8 cellular contexts compared by ENCODE assay signal in genomic region chr14:102086346-102086971, GRCh38. TPM values are rescaled to one million over a fixed set of nuclear protein-coding genes. Genes with fewer than 3 reads are reported as not detected.
A peak's percentile ranks its signal among the peaks of the same experiment; 100 is the strongest.
DNase-seq lines count a peak whose midpoint lies in the region; ATAC-seq and TF ChIP-seq lines count a peak whose summit lies in the region.

No MANE protein-coding gene starts in this region.

- H3K9ac ChIP-seq in PC-3 (ENCODE audit: low read length): peak overlapping the region; percentile 91

- H3K4me3 Mint-ChIP-seq in activated naive CD4-positive, alpha-beta T cell treated with anti-CD3 and anti-CD28 coated beads, Interleukin-2, amount 50 U/mL, for 24 hours: peak overlapping the region; percentile 98

- no TSS peak for BruUV-seq in PC-3 (replicated peaks; lab: Mats Ljungman, UMichigan)

- WGBS in prostate gland: under 1% methylated on average over 64 of the region's 73 CpGs

- H3K4me3 ChIP-seq in PC-3 (ENCODE audit: low read length): peak overlapping the region; percentile 86
- peak overlapping the region; percentile 98 to 100 for H3K4me3 ChIP-seq in prostate gland
- peak overlapping the region; percentile 64 to 96 for H3K4me3 ChIP-seq in uterus

- ATAC-seq in HG03025 (IDR thresholded peaks at IDR 0.05; ENCODE audit: low FRiP score, unreplicated experiment) (peak; percentile 10), PC-3 (peak; percentile 22), Right ventricle myocardium superior (ENCODE audit: poor library complexity) (peak; percentile 15)

- H3K9me3 ChIP-seq in PC-3 (ENCODE audit: low read length) (no peaks in the 10 kb centered on the region), prostate gland (no peaks in the 10 kb centered on the region), uterus (no peaks in the 10 kb centered on the region)

- DNase-seq in NCI-H510A (lab: John Stamatoyannopoulos, UW) (peak; percentile 29), NCI-H510A treated with DMSO at 0.1 percent for 48 hours (lab: John Stamatoyannopoulos, UW) (no peak), PC-3 (peak; percentile 52), Right ventricle myocardium superior (peak; percentile 51), prostate gland (ENCODE audit: low spot score) (peak; percentile 23), uterus (peak; percentile 45 to 51)

- TF ChIP-seq CTCF in PC-3 (conservative IDR thresholded peaks at IDR 0.05; ENCODE audit: low read depth, low read length): no peak
- TF ChIP-seq CTCF in prostate gland (IDR thresholded peaks at IDR 0.05): no peak
- TF ChIP-seq CTCF in uterus (IDR thresholded peaks at IDR 0.05): no peak

- H3K4me2 ChIP-seq in PC-3 (ENCODE audit: low read length): peak overlapping the region; percentile 94

- H3K4me1 Mint-ChIP-seq in activated naive CD4-positive, alpha-beta T cell treated with anti-CD3 and anti-CD28 coated beads, Interleukin-2, amount 50 U/mL, for 24 hours: peaks cover 55% of the 10 kb centered on the region

- peaks cover 49% of the 10 kb centered on the region for H4K20me1 ChIP-seq in PC-3 (ENCODE audit: low read length)

- no peaks in the 10 kb centered on the region for H3K9me3 Mint-ChIP-seq in activated naive CD4-positive, alpha-beta T cell treated with anti-CD3 and anti-CD28 coated beads, Interleukin-2, amount 50 U/mL, for 24 hours

- TF ChIP-seq POLR2A in prostate gland (IDR thresholded peaks at IDR 0.05): no peak
- no peak for TF ChIP-seq POLR2A in uterus (IDR thresholded peaks at IDR 0.05)

- H3F3A ChIP-seq in PC-3 (ENCODE audit: low read length, unreplicated experiment): peaks cover 11% of the 10 kb centered on the region

- H2AFZ ChIP-seq in PC-3 (ENCODE audit: low read length): no peak overlapping the region

- peaks cover 62% of the 10 kb centered on the region for H3K79me2 ChIP-seq in PC-3 (ENCODE audit: low read length)

- CTCF ChIA-PET in PC-3 (lab: Charles Lee): interaction anchor here (1.3 kb wide), 1 partner anchor 9 kb away, joined by 3 read pairs; no protein-coding TSS in a partner anchor

- H3K27ac ChIP-seq in PC-3 (ENCODE audit: low read length): peak overlapping the region; percentile 71
- H3K27ac ChIP-seq in prostate gland: peak overlapping the region; percentile 100
- H3K27ac ChIP-seq in uterus: peak overlapping the region; percentile 98 to 100

- H3K27me3 Mint-ChIP-seq in activated naive CD4-positive, alpha-beta T cell treated with anti-CD3 and anti-CD28 coated beads, Interleukin-2, amount 50 U/mL, for 24 hours: no peaks in the 10 kb centered on the region

- intact Hi-C loops in PC-3 (cut with micrococcal nuclease) (no loop called here), Right ventricle myocardium superior (cut with DNase I) (no loop called here), prostate gland (cut with DNase I) (loop anchor here (5.0 kb wide), 4 partner anchors 34 to 324 kb away; partner anchors contain the start of genes DYNC1H1, PPP2R5C and ZNF839), uterus (cut with DNase I; ENCODE audit: low total_unique reads) (loop anchor here (5.0 kb wide), 2 partner anchors 124 to 324 kb away; partner anchors contain the start of genes DYNC1H1 and PPP2R5C)

- POLR2A ChIA-PET in PC-3 (lab: Charles Lee; ENCODE audit: unreplicated experiment): interaction anchor here (0.6 kb wide), 1 partner anchor 120 kb away, joined by 3 read pairs; no protein-coding TSS in a partner anchor

- peaks cover 35% of the 10 kb centered on the region for H3K4me1 ChIP-seq in PC-3 (ENCODE audit: insufficient read depth, low read length)
- peaks cover 5% of the 10 kb centered on the region for H3K4me1 ChIP-seq in prostate gland (replicated peaks)
- peaks cover 17 to 19% of the 10 kb centered on the region in 2 donors for H3K4me1 ChIP-seq in uterus

- H3K36me3 ChIP-seq in PC-3 (ENCODE audit: low read depth, low read length): peaks cover 48% of the 10 kb centered on the region
- peaks cover 4 to 17% of the 10 kb centered on the region in 2 donors for H3K36me3 ChIP-seq in prostate gland
- H3K36me3 ChIP-seq in uterus: no peaks in the 10 kb centered on the region

- peaks cover 41% of the 10 kb centered on the region for H3K36me3 Mint-ChIP-seq in activated naive CD4-positive, alpha-beta T cell treated with anti-CD3 and anti-CD28 coated beads, Interleukin-2, amount 50 U/mL, for 24 hours

- H3K27ac Mint-ChIP-seq in activated naive CD4-positive, alpha-beta T cell treated with anti-CD3 and anti-CD28 coated beads, Interleukin-2, amount 50 U/mL, for 24 hours: peak overlapping the region; percentile 92

- no peaks in the 10 kb centered on the region for H3K27me3 ChIP-seq in PC-3 (ENCODE audit: low read length)
- no peaks in the 10 kb centered on the region for H3K27me3 ChIP-seq in prostate gland (replicated peaks; ENCODE audit: insufficient read depth)
- H3K27me3 ChIP-seq in uterus: no peaks in the 10 kb centered on the region

- H3K9me2 ChIP-seq in PC-3 (replicated peaks; ENCODE audit: low read length): no peaks in the 10 kb centered on the region

RNA-seq across cellular contexts. Expression of gene HSP90AA1, which starts 0.4 kb away (rescaled TPM):
- total RNA-seq in PC-3 (2014; rRNA removed) (671 and 785 TPM in 2 replicates), Right ventricle myocardium superior (483 TPM), prostate gland (100 to 1,000 TPM; 423 to 540 TPM), uterus (100 to 1,000 TPM; 208 to 800 (median 247) TPM)

RNA-seq across cellular contexts. Expression of gene WDR20, which starts 53.2 kb away (rescaled TPM):
- 23.7 and 24.2 TPM in 2 replicates for total RNA-seq in PC-3 (2014; rRNA removed)
- total RNA-seq in Right ventricle myocardium superior: 19.2 TPM
- total RNA-seq in prostate gland: 10 to 100 TPM; 36.6 to 38.6 TPM
- total RNA-seq in uterus: 10 to 100 TPM; 45.9 to 81.8 (median 53.7) TPM

Comparison
In these comparisons a context has a peak if more than half of its experiments do, and no peak if none do; other contexts are left out.
1. intact Hi-C loops: an anchor here in prostate gland (5.0 kb wide) and uterus (5.0 kb wide); none called in PC-3 and Right ventricle myocardium superior.